ENCODE assay signal across 9 cellular contexts in genomic region chr2:112627060-112628040, GRCh38.
DNase-seq lines count a peak whose midpoint lies in the region; ATAC-seq and TF ChIP-seq lines count a peak whose summit lies in the region.
"Had no signal": no experiment of that assay in that cellular context is flagged by ENCODE, and none has a peak within 500 bp of the region (broad histone marks: within the 10 kb centered on the region; RNA-seq: fewer than 3 reads in every experiment).

No MANE protein-coding gene starts in this region.

- no peak for TF ChIP-seq CTCF in parathyroid adenoma (IDR thresholded peaks at IDR 0.05)

- H3K4me2 ChIP-seq in parathyroid adenoma (ENCODE audit: low read length) = no peak overlapping the region

- no peaks in the 10 kb centered on the region for H3K27me3 ChIP-seq in parathyroid adenoma (ENCODE audit: control insufficient read depth, insufficient read depth, low read length)

- H2AFZ ChIP-seq in parathyroid adenoma = peak overlapping the region; percentile 74

- H3K9me3 Mint-ChIP-seq in T-helper 2 cell treated with Interferon-gamma antibody and Interleukin-4, amounts not matched to agents 5 μg/mL and 100 μg/mL, for 36 hours = no peaks in the 10 kb centered on the region

- no peak for ATAC-seq in GM18867 (IDR thresholded peaks at IDR 0.05; ENCODE audit: unreplicated experiment)

- H3K4me1 Mint-ChIP-seq in T-helper 2 cell treated with Interferon-gamma antibody and Interleukin-4, amounts not matched to agents 5 μg/mL and 100 μg/mL, for 36 hours (ENCODE audit: low read depth) = peaks cover 74% of the 10 kb centered on the region

- H3K4me3 ChIP-seq in parathyroid adenoma (ENCODE audit: low read depth, low read length) = no peak overlapping the region

- no peak overlapping the region for H3K9ac ChIP-seq in parathyroid adenoma

- no peaks in the 10 kb centered on the region for H3K4me1 ChIP-seq in parathyroid adenoma

- H3K79me2 ChIP-seq in parathyroid adenoma = no peaks in the 10 kb centered on the region

- H3K27ac Mint-ChIP-seq in T-helper 2 cell treated with Interferon-gamma antibody and Interleukin-4, amounts not matched to agents 5 μg/mL and 100 μg/mL, for 36 hours = peak overlapping the region; percentile 89

- DNase-seq in NK-92 treated with Interleukin-12 subunit alpha and Interleukin-12 subunit beta, amount 100 ng/mL, for 24 hours (lab: John Stamatoyannopoulos, UW) = peak; percentile 35
- DNase-seq in NK-92 (lab: John Stamatoyannopoulos, UW; ENCODE audit: unreplicated experiment) (no peak), fibroblast of gingiva (ENCODE audit: low read depth) (peak; percentile 89), COLO668 (lab: John Stamatoyannopoulos, UW; ENCODE audit: unreplicated experiment) (no peak), ecto neural progenitor cell (ENCODE audit: low spot score) (no peak)
- DNase-seq in T-helper 2 cell treated with Interferon-gamma antibody and Interleukin-4, amounts not matched to agents 5 μg/mL and 100 μg/mL, for 36 hours (ENCODE audit: low spot score) = no peak

- no peaks in the 10 kb centered on the region for H3K9me3 ChIP-seq in parathyroid adenoma (ENCODE audit: control insufficient read depth, low read length)

- H3K36me3 Mint-ChIP-seq in T-helper 2 cell treated with Interferon-gamma antibody and Interleukin-4, amounts not matched to agents 5 μg/mL and 100 μg/mL, for 36 hours (ENCODE audit: low read depth) = no peaks in the 10 kb centered on the region

- no peaks in the 10 kb centered on the region for H3K27me3 Mint-ChIP-seq in T-helper 2 cell treated with Interferon-gamma antibody and Interleukin-4, amounts not matched to agents 5 μg/mL and 100 μg/mL, for 36 hours (ENCODE audit: low read depth)

- peak overlapping the region; percentile 25 for H3K27ac ChIP-seq in parathyroid adenoma
- H3K27ac ChIP-seq: 22Rv1 had no signal

- no peaks in the 10 kb centered on the region for H3K36me3 ChIP-seq in parathyroid adenoma (ENCODE audit: control insufficient read depth, insufficient read depth, low read length)

- H3K4me3 Mint-ChIP-seq in T-helper 2 cell treated with Interferon-gamma antibody and Interleukin-4, amounts not matched to agents 5 μg/mL and 100 μg/mL, for 36 hours = peak overlapping the region; percentile 70

Comparison
In these comparisons a context has a peak if more than half of its experiments do, and no peak if none do; other contexts are left out.
1. DNase-seq: peak in NK-92 treated with Interleukin-12 subunit alpha and Interleukin-12 subunit beta, amount 100 ng/mL, for 24 hours (single experiment) and fibroblast of gingiva (single experiment); none in NK-92 (single experiment), T-helper 2 cell treated with Interferon-gamma antibody and Interleukin-4, amounts not matched to agents 5 μg/mL and 100 μg/mL, for 36 hours (single experiment), COLO668 (single experiment) and ecto neural progenitor cell (single experiment).